Comparison of ENCODE assay signal across 14 cellular contexts in genomic region chr20:64145458-64146300, GRCh38. TPM values are rescaled to one million over a fixed set of nuclear protein-coding genes. Genes with fewer than 3 reads are reported as not detected.
DNase-seq lines count a peak whose midpoint lies in the region; ATAC-seq and TF ChIP-seq lines count a peak whose summit lies in the region.
"Had no signal": no experiment of that assay in that cellular context is flagged by ENCODE, and none has a peak within 500 bp of the region (broad histone marks: within the 10 kb centered on the region; RNA-seq: fewer than 3 reads in every experiment).

No MANE protein-coding gene starts in this region.

- no peaks in the 10 kb centered on the region for H3K9me3 ChIP-seq in RWPE2 (ENCODE audit: severe bottlenecking)

- peak; percentile 15 for TF ChIP-seq CTCF in GM12865 (IDR thresholded peaks at IDR 0.05; ENCODE audit: insufficient read depth, low read depth, low read length, missing control alignments)
- TF ChIP-seq CTCF in RWPE2 (IDR thresholded peaks at IDR 0.05; ENCODE audit: poor library complexity, severe bottlenecking) = no peak
- peak; percentile 18 for TF ChIP-seq CTCF in kidney epithelial cell (IDR thresholded peaks at IDR 0.05; ENCODE audit: insufficient read depth, low read length, poor library complexity, severe bottlenecking)

- ATAC-seq in RWPE2 (ENCODE audit: low read depth) (no peak), GM21717 (IDR thresholded peaks at IDR 0.05; ENCODE audit: unreplicated experiment) (no peak)
- ATAC-seq: left lung had no signal

- H3K27ac ChIP-seq in RWPE2 (ENCODE audit: poor library complexity, severe bottlenecking) = no peak overlapping the region
- H3K27ac ChIP-seq: A549, left lung, parathyroid adenoma had no signal

- H3K4me3 ChIP-seq in GM12865 (ENCODE audit: low read depth, low read length) = no peak overlapping the region
- no peak overlapping the region for H3K4me3 ChIP-seq in RWPE2 (ENCODE audit: severe bottlenecking)
- H3K4me3 ChIP-seq in kidney epithelial cell (ENCODE audit: low read depth, low read length) = no peak overlapping the region
- H3K4me3 ChIP-seq: A549, left lung had no signal

- H3K4me1 ChIP-seq in RWPE2 (ENCODE audit: insufficient read depth, poor library complexity, severe bottlenecking) = no peaks in the 10 kb centered on the region
- H3K4me1 ChIP-seq: A549, left lung, parathyroid adenoma had no signal

- H3K36me3 ChIP-seq in RWPE2 (ENCODE audit: low read depth) (no peaks in the 10 kb centered on the region), kidney epithelial cell (ENCODE audit: control insufficient read depth, insufficient read depth, low read length) (no peaks in the 10 kb centered on the region)
- H3K36me3 ChIP-seq: left lung had no signal

- H3K27me3 ChIP-seq in RWPE2 (ENCODE audit: insufficient read depth, poor library complexity, severe bottlenecking) (no peaks in the 10 kb centered on the region), kidney epithelial cell (ENCODE audit: control insufficient read depth, insufficient read depth, low read length) (peaks cover 1% of the 10 kb centered on the region)

- DNase-seq in NCI-H82 (lab: John Stamatoyannopoulos, UW) (peak; percentile 40), NCI-H82 treated with DMSO at 0.1 percent for 48 hours (lab: John Stamatoyannopoulos, UW; ENCODE audit: unreplicated experiment) (no peak), GM12865 (ENCODE audit: low read depth) (peak; percentile 9), RWPE2 (ENCODE audit: low spot score) (peak; percentile 77), kidney epithelial cell (ENCODE audit: low read depth) (no peak), NCI-H1092 treated with DMSO at 0.1 percent for 48 hours (lab: John Stamatoyannopoulos, UW) (no peak)
- no peak for DNase-seq in effector CD8-positive, alpha-beta T cell (lab: John Stamatoyannopoulos, UW)
- DNase-seq: trophoblast cell had no signal

RNA-seq across cellular contexts. Expression of gene MYT1, which starts 18.6 kb away (rescaled TPM):
- not detected in 2 replicates for total RNA-seq in kidney epithelial cell
- total RNA-seq: Daoy, fibroblast of lung, left lung had no signal

RNA-seq across cellular contexts. Expression of gene NPBWR2, which starts 38.3 kb away (rescaled TPM):
- not detected in 2 replicates for total RNA-seq in kidney epithelial cell
- total RNA-seq: Daoy, fibroblast of lung, left lung had no signal

Comparison
In these comparisons a context has a peak if more than half of its experiments do, and no peak if none do; other contexts are left out.
1. DNase-seq: peak in NCI-H82 (single experiment), GM12865 (single experiment) and RWPE2 (single experiment); none in NCI-H82 treated with DMSO at 0.1 percent for 48 hours (single experiment), kidney epithelial cell (single experiment), effector CD8-positive, alpha-beta T cell (single experiment) and NCI-H1092 treated with DMSO at 0.1 percent for 48 hours (single experiment).